ENCODE assay signal across 16 cellular contexts in genomic region chr2:178317807-178318206, GRCh38.
A peak's percentile ranks its signal among the peaks of the same experiment; 100 is the strongest.
DNase-seq lines count a peak whose midpoint lies in the region; ATAC-seq, FAIRE-seq and TF ChIP-seq lines count a peak whose summit lies in the region.
"Had no signal": no experiment of that assay in that cellular context is flagged by ENCODE, and none has a peak within 500 bp of the region (broad histone marks: within the 10 kb centered on the region; RNA-seq: fewer than 3 reads in every experiment).

No MANE protein-coding gene starts in this region.

- peak; percentile 71 for ATAC-seq in left lung
- ATAC-seq: HCT116 had no signal

- H3K36me3 ChIP-seq in left lung = no peaks in the 10 kb centered on the region
- no peaks in the 10 kb centered on the region for H3K36me3 ChIP-seq in MG63

- FAIRE-seq in GM19239 (lab: Jason Lieb, UNC) = peak; percentile 23

- no peak for TF ChIP-seq CTCF in left lung (IDR thresholded peaks at IDR 0.05)

- intact Hi-C loops in left lung (cut with DNase I) = no loop called here

- no peak overlapping the region for H3K4me3 ChIP-seq in left lung
- H3K4me3 ChIP-seq in MG63 = no peak overlapping the region
- H3K4me3 ChIP-seq: GM23248 had no signal

- peak; percentile 55 for DNase-seq in DMS153 treated with DMSO at 0.1 percent for 48 hours (lab: John Stamatoyannopoulos, UW; ENCODE audit: unreplicated experiment)
- no peak for DNase-seq in GM19239 (ENCODE audit: insufficient read length, low spot score)
- peak; percentile 51 for DNase-seq in NCI-H774 (lab: John Stamatoyannopoulos, UW)
- DNase-seq in left lung = no peak
- DNase-seq in cerebellar cortex (ENCODE audit: low spot score) = no peak
- DNase-seq in activated naive CD4-positive, alpha-beta T cell treated with Interleukin-2 at 50 U/mL for 16 hours = no peak
- no peak for DNase-seq in MG63
- DNase-seq: ACHN; C1 segment of cervical spinal cord; CD8-positive, alpha-beta memory T cell; GF-D8; GM23248; NCI-H187; NCI-H82; SW 1271 had no signal

- H3K4me1 ChIP-seq in left lung = no peaks in the 10 kb centered on the region

- H3K9me3 ChIP-seq in left lung (no peaks in the 10 kb centered on the region), MG63 (no peaks in the 10 kb centered on the region)

- no peak overlapping the region for H3K27ac ChIP-seq in left lung
- H3K27ac ChIP-seq: GM23248 had no signal

- H3K27me3 ChIP-seq in left lung (no peaks in the 10 kb centered on the region), MG63 (no peaks in the 10 kb centered on the region)

Comparison
In these comparisons a context has a peak if more than half of its experiments do, and no peak if none do; other contexts are left out.
1. DNase-seq: peak in DMS153 treated with DMSO at 0.1 percent for 48 hours (single experiment) and NCI-H774 (single experiment); none in GM19239 (single experiment), left lung (0 of 2), cerebellar cortex (single experiment), activated naive CD4-positive, alpha-beta T cell treated with Interleukin-2 at 50 U/mL for 16 hours (single experiment) and MG63 (single experiment).